In the genomic region with DNA sequence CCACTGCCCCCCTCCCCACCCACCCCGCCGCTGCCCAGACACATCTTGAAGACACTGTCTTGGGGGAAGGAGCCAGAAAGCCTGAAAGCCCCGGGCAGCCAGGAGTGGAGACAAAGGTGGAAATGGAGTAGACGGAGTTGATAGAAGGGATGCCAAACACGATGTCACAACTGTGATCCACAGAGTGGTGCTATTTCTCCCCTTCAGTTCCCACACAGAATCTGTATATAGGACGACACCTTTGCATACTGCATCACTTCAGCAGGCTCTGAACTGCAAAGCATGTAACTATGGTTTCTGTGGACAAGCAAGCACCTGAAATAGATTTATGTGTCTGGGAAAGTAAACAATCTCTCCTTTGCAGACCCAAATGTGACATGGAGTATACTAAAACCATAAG, we compare ENCODE assay signal across 33 cellular contexts. TPM values are rescaled to one million over a fixed set of nuclear protein-coding genes. Genes with fewer than 3 reads are reported as not detected.
"Had no signal": no experiment of that assay in that cellular context is flagged by ENCODE, and none has a peak within 500 bp of the region (broad histone marks: within the 10 kb centered on the region; RNA-seq: fewer than 3 reads in every experiment).

No MANE protein-coding gene starts in this region.

- ATAC-seq: effector memory CD8-positive, alpha-beta T cell; left colon; left ventricle myocardium superior; naive thymus-derived CD4-positive, alpha-beta T cell; stimulated activated naive B cell treated with anti-CD40 and anti-IgM and Interleukin-4, amounts not matched to agents 10 μg/mL and 1 μg/mL and 100 μg/mL, for 72 hours; upper lobe of right lung had no signal

- H3K27ac ChIP-seq: esophagus squamous epithelium, heart right ventricle, neural progenitor cell, parathyroid adenoma, right lobe of liver, thoracic aorta, transverse colon, upper lobe of right lung, uterus had no signal

- H3K27me3 ChIP-seq: esophagus squamous epithelium, heart right ventricle, neural progenitor cell, right lobe of liver, transverse colon, upper lobe of right lung, uterus had no signal

- H3K4me3 Mint-ChIP-seq: effector memory CD8-positive, alpha-beta T cell; immature natural killer cell; mesothelial cell of epicardium; naive thymus-derived CD4-positive, alpha-beta T cell; nephron; neural progenitor cell; stimulated activated naive B cell treated with anti-CD40 and anti-IgM and Interleukin-4, amounts not matched to agents 10 μg/mL and 1 μg/mL and 100 μg/mL, for 72 hours; stimulated activated naive CD8-positive, alpha-beta T cell treated with anti-CD3 and anti-CD28 coated beads, Interleukin-15, Interleukin-2, amounts not matched to agents 100 ng/mL and 50 ng/mL, for 24 hours had no signal

- H3K4me3 ChIP-seq: esophagus squamous epithelium, heart right ventricle, lung, neural progenitor cell, right lobe of liver, thoracic aorta, transverse colon, upper lobe of right lung, uterus had no signal

- H3K4me2 ChIP-seq: neural progenitor cell had no signal

- H3K79me2 ChIP-seq: parathyroid adenoma had no signal

- H3K9me3 ChIP-seq: esophagus squamous epithelium, right lobe of liver, thoracic aorta, transverse colon, upper lobe of right lung, uterus had no signal

- H3K4me1 ChIP-seq: esophagus squamous epithelium, heart right ventricle, neural progenitor cell, parathyroid adenoma, right lobe of liver, transverse colon, upper lobe of right lung, uterus had no signal

- H3K36me3 ChIP-seq: esophagus squamous epithelium, heart right ventricle, neural progenitor cell, right lobe of liver, thoracic aorta, transverse colon, upper lobe of right lung, uterus had no signal

- H2AFZ ChIP-seq: neural progenitor cell, parathyroid adenoma had no signal

- H3K9ac ChIP-seq: neural progenitor cell, parathyroid adenoma had no signal

- H3K4me1 Mint-ChIP-seq: immature natural killer cell, mesothelial cell of epicardium had no signal

- H3K27ac Mint-ChIP-seq: effector memory CD8-positive, alpha-beta T cell; immature natural killer cell; mesothelial cell of epicardium; naive thymus-derived CD4-positive, alpha-beta T cell; nephron; neural progenitor cell; progenitor cell of endocrine pancreas; stimulated activated naive B cell treated with anti-CD40 and anti-IgM and Interleukin-4, amounts not matched to agents 10 μg/mL and 1 μg/mL and 100 μg/mL, for 72 hours; stimulated activated naive CD8-positive, alpha-beta T cell treated with anti-CD3 and anti-CD28 coated beads, Interleukin-15, Interleukin-2, amounts not matched to agents 100 ng/mL and 50 ng/mL, for 24 hours had no signal

- H3K36me3 Mint-ChIP-seq: immature natural killer cell; mesothelial cell of epicardium; naive thymus-derived CD4-positive, alpha-beta T cell had no signal

- H3K9me3 Mint-ChIP-seq: stimulated activated naive CD8-positive, alpha-beta T cell treated with anti-CD3 and anti-CD28 coated beads, Interleukin-15, Interleukin-2, amounts not matched to agents 100 ng/mL and 50 ng/mL, for 24 hours had no signal

- FAIRE-seq: endometrium, small intestine had no signal

- DNase-seq: cortex of kidney; effector memory CD8-positive, alpha-beta T cell; erythroblast; esophagus squamous epithelium; foreskin melanocyte; glutamatergic neuron; heart right ventricle; hypothalamus; immature natural killer cell; islet precursor cell; kidney glomerular epithelial cell; left colon; left ventricle myocardium superior; mesenchymal stem cell; naive thymus-derived CD4-positive, alpha-beta T cell; right lobe of liver; small intestine; stimulated activated CD4-positive, alpha-beta T cell treated with anti-CD3 and anti-CD28 coated beads, Interleukin-15, amount 100 ng/mL, for 24 hours; stimulated activated CD4-positive, alpha-beta T cell treated with anti-CD3 and anti-CD28 coated beads, Interleukin-2, amount 100 ng/mL, for 48 hours; stimulated activated naive B cell treated with anti-CD40 and anti-IgM and Interleukin-4, amounts not matched to agents 10 μg/mL and 1 μg/mL and 100 μg/mL, for 72 hours; transverse colon; upper lobe of right lung; uterus had no signal

- H3K27me3 Mint-ChIP-seq: progenitor cell of endocrine pancreas had no signal

RNA-seq across cellular contexts. Expression of gene F13A1, which starts 56.4 kb away (rescaled TPM):
- total RNA-seq: dermis microvascular lymphatic vessel endothelial cell had no signal
